21 cellular contexts compared by ENCODE assay signal in genomic region chr12:101599311-101599710, GRCh38. TPM values are rescaled to one million over a fixed set of nuclear protein-coding genes. Genes with fewer than 3 reads are reported as not detected.
DNase-seq lines count a peak whose midpoint lies in the region; ATAC-seq and TF ChIP-seq lines count a peak whose summit lies in the region.
"Had no signal": no experiment of that assay in that cellular context is flagged by ENCODE, and none has a peak within 500 bp of the region (broad histone marks: within the 10 kb centered on the region; RNA-seq: fewer than 3 reads in every experiment).

No MANE protein-coding gene starts in this region.

- no TSS peak for BruUV-seq in PC-9 (replicated peaks; lab: Mats Ljungman, UMichigan)

- WGBS in mesendoderm (ENCODE audit: extremely low coverage, insufficient coverage, low lambda C conversion rate) = no CpG with 5 or more reads among the region's 1 CpG
- WGBS in transverse colon (ENCODE audit: low coverage in 1 of 2), 2 donors = 57 to 65% methylated on average over 1 of the region's 1 CpG

- POLR2A ChIA-PET in PC-9 (lab: Charles Lee; ENCODE audit: unreplicated experiment) = no interaction called here

- TF ChIP-seq POLR2A in transverse colon (IDR thresholded peaks at IDR 0.05) = no peak

- H3K4ac ChIP-seq in mesendoderm (ENCODE audit: low read depth, low read length) = no peak overlapping the region

- H3K27ac Mint-ChIP-seq in GM23338 (peak overlapping the region; percentile 28; the same call in 1 of the 2 replicates), mesothelial cell of epicardium (no peak overlapping the region)
- H3K27ac Mint-ChIP-seq: H9 had no signal

- no peak overlapping the region for H2AK5ac ChIP-seq in mesendoderm (ENCODE audit: low read length)

- H3K36me3 ChIP-seq in GM23338 (ENCODE audit: insufficient read depth) (no peaks in the 10 kb centered on the region), PC-9 (ENCODE audit: low read depth) (no peaks in the 10 kb centered on the region), mesendoderm (ENCODE audit: control insufficient read depth, insufficient read depth, low read length) (no peaks in the 10 kb centered on the region), transverse colon (no peaks in the 10 kb centered on the region)

- H3K4me3 ChIP-seq in GM23338 (no peak overlapping the region), PC-9 (peak overlapping the region; percentile 5; the same call in 1 of the 2 replicates), mesendoderm (ENCODE audit: low read length) (no peak overlapping the region), transverse colon (no peak overlapping the region)
- H3K4me3 ChIP-seq: K562 had no signal

- H3K36me3 Mint-ChIP-seq in GM23338 (ENCODE audit: low read depth) (no peaks in the 10 kb centered on the region), mesothelial cell of epicardium (no peaks in the 10 kb centered on the region)
- H3K36me3 Mint-ChIP-seq: CD8-positive, alpha-beta memory T cell had no signal

- H3K79me1 ChIP-seq in mesendoderm (ENCODE audit: low read length) = no peaks in the 10 kb centered on the region

- ATAC-seq in GM23338 = no peak
- ATAC-seq: K562 had no signal

- H3K4me1 ChIP-seq in GM23338 (ENCODE audit: insufficient read depth) (peaks cover 12% of the 10 kb centered on the region; the same call in 1 of the 2 replicates), PC-9 (replicated peaks; ENCODE audit: insufficient read depth) (peaks cover 45% of the 10 kb centered on the region), mesendoderm (ENCODE audit: control insufficient read depth, low read depth, low read length) (no peaks in the 10 kb centered on the region), transverse colon (peaks cover 0 to 29% (median 12%) of the 10 kb centered on the region in 4 donors)

- no peak overlapping the region for H3K18ac ChIP-seq in mesendoderm (ENCODE audit: low read length)

- H3K27me3 Mint-ChIP-seq in GM23338 (ENCODE audit: insufficient read depth, low read depth, poor library complexity) (no peaks in the 10 kb centered on the region), mesothelial cell of epicardium (ENCODE audit: low read depth) (no peaks in the 10 kb centered on the region)

- H3K4me2 ChIP-seq in GM23338 (no peak overlapping the region), PC-9 (peak overlapping the region; percentile 63), mesendoderm (ENCODE audit: low read length) (no peak overlapping the region)

- H3K9me2 ChIP-seq in GM23338 (ENCODE audit: insufficient read depth) (0 out of 2 replicates have a peak, but pooled peaks cover 3% of the 10 kb centered on the region), PC-9 (ENCODE audit: insufficient read depth) (no peaks in the 10 kb centered on the region)

- no peak for TF ChIP-seq EP300 in transverse colon (IDR thresholded peaks at IDR 0.05; ENCODE audit: low read depth)

- no peak overlapping the region for H4K8ac ChIP-seq in mesendoderm (ENCODE audit: low read depth, low read length)

- H3K9ac ChIP-seq in mesendoderm (ENCODE audit: low read length) = no peak overlapping the region

- TF ChIP-seq CTCF in GM23338 (conservative IDR thresholded peaks at IDR 0.05; ENCODE audit: low read depth in 2 of 2) = no peak
- no peak for TF ChIP-seq CTCF in PC-9 (conservative IDR thresholded peaks at IDR 0.05)
- TF ChIP-seq CTCF in transverse colon (IDR thresholded peaks at IDR 0.05) = no peak
- TF ChIP-seq CTCF in mesothelial cell of epicardium (IDR thresholded peaks at IDR 0.05; ENCODE audit: unreplicated experiment) = no peak

- no peak overlapping the region for H4K5ac ChIP-seq in mesendoderm (ENCODE audit: low read length)

- no peak overlapping the region for H2BK120ac ChIP-seq in mesendoderm (ENCODE audit: low read depth, low read length)

- H3K9me3 ChIP-seq in PC-9 (ENCODE audit: insufficient read depth, low read depth) = no peaks in the 10 kb centered on the region
- no peaks in the 10 kb centered on the region for H3K9me3 ChIP-seq in transverse colon

- H4K20me1 ChIP-seq in GM23338 (replicated peaks; ENCODE audit: insufficient read depth) (no peaks in the 10 kb centered on the region), PC-9 (ENCODE audit: insufficient read depth) (no peaks in the 10 kb centered on the region)

- CTCF ChIA-PET in PC-9 (lab: Charles Lee) = no interaction called here

- no peaks in the 10 kb centered on the region for H3K79me2 ChIP-seq in GM23338 (replicated peaks; ENCODE audit: insufficient read depth)
- no peaks in the 10 kb centered on the region for H3K79me2 ChIP-seq in PC-9 (ENCODE audit: low read depth)
- H3K79me2 ChIP-seq in mesendoderm (ENCODE audit: control insufficient read depth, insufficient read depth, low read length) = no peaks in the 10 kb centered on the region

- DNase-seq in GM23338 (ENCODE audit: low spot score) (no peak), PC-9 (peak in 1 of 2 experiments; percentile 59), mesendoderm (peak; percentile 48), transverse colon (no peak), NCI-H2107 treated with DMSO at 0.1 percent for 48 hours (lab: John Stamatoyannopoulos, UW; ENCODE audit: unreplicated experiment) (no peak), mesothelial cell of epicardium (ENCODE audit: low spot score in 2 of 2, unreplicated experiment in 2 of 2) (no peak), glomerular visceral epithelial cell (ENCODE audit: extremely low spot score) (no peak)
- DNase-seq: C1 segment of cervical spinal cord; CD8-positive, alpha-beta memory T cell; DMS79 treated with DMSO at 0.1 percent for 48 hours; H9; NCI-H1105 treated with DMSO at 0.1 percent for 48 hours; NCI-H1694 treated with DMSO at 0.1 percent for 48 hours; NCI-H510A treated with DMSO at 0.1 percent for 48 hours; NCI-H774; SHP77 treated with DMSO at 0.1 percent for 48 hours had no signal

- H2BK15ac ChIP-seq in mesendoderm (replicated peaks; ENCODE audit: low read depth) = no peak overlapping the region

- no peak overlapping the region for H3K4me3 Mint-ChIP-seq in GM23338
- H3K4me3 Mint-ChIP-seq in mesothelial cell of epicardium = no peak overlapping the region
- H3K4me3 Mint-ChIP-seq: CD8-positive, alpha-beta memory T cell; H9 had no signal

- no peaks in the 10 kb centered on the region; the same call in 2 of the 3 replicates for H3K9me3 Mint-ChIP-seq in GM23338
- no peaks in the 10 kb centered on the region for H3K9me3 Mint-ChIP-seq in mesothelial cell of epicardium
- H3K9me3 Mint-ChIP-seq: CD8-positive, alpha-beta memory T cell; H9 had no signal

- peaks cover 28% of the 10 kb centered on the region for H3K4me1 Mint-ChIP-seq in GM23338
- peaks cover 3% of the 10 kb centered on the region for H3K4me1 Mint-ChIP-seq in mesothelial cell of epicardium
- H3K4me1 Mint-ChIP-seq: CD8-positive, alpha-beta memory T cell had no signal

- no peak overlapping the region for H3K23ac ChIP-seq in mesendoderm (ENCODE audit: low read length)

- H3F3A ChIP-seq in GM23338 (replicated peaks; ENCODE audit: low read depth) (no peaks in the 10 kb centered on the region), PC-9 (ENCODE audit: insufficient read depth, low read depth) (peaks cover 20% of the 10 kb centered on the region)

- H3K56ac ChIP-seq in mesendoderm (ENCODE audit: low read length) = no peak overlapping the region

- H3K27ac ChIP-seq in GM23338 (ENCODE audit: low read depth) (no peak overlapping the region), PC-9 (peak overlapping the region; percentile 89), mesendoderm (ENCODE audit: low read depth, low read length) (no peak overlapping the region), transverse colon (peak overlapping the region; percentile 42 to 75 (median 62))
- H3K27ac ChIP-seq: HL-60 had no signal

- H2AFZ ChIP-seq in GM23338 (no peak overlapping the region), PC-9 (no peak overlapping the region)

- no peak overlapping the region for H2BK5ac ChIP-seq in mesendoderm (ENCODE audit: low read length)

- intact Hi-C loops in PC-9 (cut with micrococcal nuclease; ENCODE audit: unreplicated experiment) = no loop called here
- intact Hi-C loops in transverse colon (cut with DNase I; ENCODE audit: low total_unique reads) = no loop called here

- H3K27me3 ChIP-seq in GM23338 (ENCODE audit: insufficient read depth) (no peaks in the 10 kb centered on the region), PC-9 (ENCODE audit: insufficient read depth, low read depth) (no peaks in the 10 kb centered on the region), mesendoderm (ENCODE audit: insufficient read depth, low read length, poor library complexity) (no peaks in the 10 kb centered on the region), transverse colon (no peaks in the 10 kb centered on the region)

- in situ Hi-C loops in transverse colon (cut with MboI; ENCODE audit: low pct_ligation_motif_present in 1 of 4, low pct_unique_long_range_greater_than_20kb in 1 of 4, low sequenced_read_pairs in 3 of 4) = no loop called here

TF ChIP-seq in GM23338, 12 proteins besides CTCF, POLR2A, EP300 and RAD21 (continues in another document):
- TF ChIP-seq CREB1 (CRISPR knock-in tag; IDR thresholded peaks at IDR 0.05; ENCODE audit: low read depth) (no peak), JUNB (IDR thresholded peaks at IDR 0.05; ENCODE audit: unreplicated experiment) (no peak)

RNA-seq across cellular contexts. Expression of gene MYBPC1, which starts 4.5 kb away (rescaled TPM):
- total RNA-seq in GM23338 (2014; rRNA removed; shearing (Covaris generic)) = 0.54 TPM in 1 of 2 replicates, not detected in the other
- 0.18 TPM in 1 of 2 replicates, not detected in the other for polyA plus RNA-seq in GM23338 (2016; fragmentation: Nextera tagmentation; extraction: Ambion mirVana)
- total RNA-seq in PC-9 (2021) (not detected in 2 replicates), transverse colon (100 to 1,000 TPM in 3 of 4 donors, not detected in 1; 151 to 247 (median 182) TPM), mesothelial cell of epicardium (not detected in 3 replicates)
- 0.01 TPM for polyA plus RNA-seq in mesendoderm (2013, experiment 1 of 2)
- 0.03 TPM for polyA plus RNA-seq in mesendoderm (2013, experiment 2 of 2)
- total RNA-seq: CD8-positive, alpha-beta memory T cell; G401; H9; K562; OCI-LY7; RPMI7951 had no signal
- polyA plus RNA-seq: CD8-positive, alpha-beta memory T cell; K562 had no signal

Comparison
In these comparisons a context has a peak if more than half of its experiments do, and no peak if none do; other contexts are left out.
1. H3K27ac ChIP-seq: peak in PC-9 (single experiment) and transverse colon (4 of 4); none in GM23338 (single experiment) and mesendoderm (single experiment).